18 cellular contexts compared by ENCODE assay signal in the genomic region with DNA sequence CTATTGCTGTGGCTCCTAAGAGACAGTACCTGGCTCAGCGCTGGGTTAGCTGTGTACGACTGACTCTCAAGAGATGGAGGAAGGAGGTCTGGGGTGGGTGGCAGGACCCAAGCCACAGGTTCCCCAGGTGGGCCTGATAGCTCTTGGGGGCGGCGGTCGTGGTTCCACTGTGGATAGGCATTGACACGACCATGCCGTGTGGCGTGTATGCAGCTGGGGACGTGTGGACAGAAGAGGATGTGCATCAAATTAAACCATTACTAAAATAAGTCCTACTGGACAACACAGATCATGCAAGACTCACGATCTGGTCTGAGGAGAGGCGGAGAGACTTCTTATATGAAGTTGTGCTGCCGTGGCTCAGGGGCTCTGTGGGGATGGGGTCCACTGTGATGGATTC.
DNase-seq lines count a peak whose midpoint lies in the region; ATAC-seq, FAIRE-seq and TF ChIP-seq lines count a peak whose summit lies in the region.
"Had no signal": no experiment of that assay in that cellular context is flagged by ENCODE, and none has a peak within 500 bp of the region (broad histone marks: within the 10 kb centered on the region; RNA-seq: fewer than 3 reads in every experiment).

No MANE protein-coding gene starts in this region.

- no peak overlapping the region for H3K9ac ChIP-seq in kidney (ENCODE audit: low read length in 2 of 2)

- TF ChIP-seq CTCF in kidney (IDR thresholded peaks at IDR 0.05; ENCODE audit: borderline replicate concordance, extremely low read depth, insufficient read depth) (no peak), testis (IDR thresholded peaks at IDR 0.05) (no peak)

- no peak overlapping the region for H3K4me3 Mint-ChIP-seq in activated naive CD8-positive, alpha-beta T cell treated with anti-CD3 and anti-CD28 coated beads for 36 hours

- 89 to 92% methylated on average over 12 of the region's 12 CpGs for WGBS in testis, 2 donors

- peak; percentile 21 for ATAC-seq in Right ventricle myocardium inferior
- no peak for ATAC-seq in HG03108 (IDR thresholded peaks at IDR 0.05; ENCODE audit: unreplicated experiment)

- H3K9me3 ChIP-seq in kidney (ENCODE audit: control insufficient read depth in 1 of 2, low read length in 2 of 2) = no peaks in the 10 kb centered on the region
- H3K9me3 ChIP-seq in testis = no peaks in the 10 kb centered on the region
- H3K9me3 ChIP-seq: BE2C, Caco-2 had no signal

- H3K36me3 ChIP-seq in kidney (ENCODE audit: control insufficient read depth in 1 of 2, insufficient read depth in 2 of 2, low read length in 2 of 2) (peaks cover 63 to 84% of the 10 kb centered on the region in 2 donors), testis (ENCODE audit: low read depth, missing control alignments) (no peaks in the 10 kb centered on the region)
- H3K36me3 ChIP-seq: BE2C had no signal

- H3K27ac ChIP-seq in kidney (ENCODE audit: low read depth in 2 of 2, low read length in 2 of 2) (no peak overlapping the region), testis (no peak overlapping the region)

- intact Hi-C loops in Right ventricle myocardium inferior (cut with DNase I) (no loop called here), cardiac septum (cut with DNase I) (no loop called here), kidney (cut with DNase I) (no loop called here), testis (cut with DNase I; ENCODE audit: low total_unique reads) (no loop called here)

- H3K4me3 ChIP-seq in kidney (ENCODE audit: low read length in 2 of 2) (no peak overlapping the region), testis (no peak overlapping the region)

- no peak for DNase-seq in Right ventricle myocardium inferior (ENCODE audit: missing footprints)
- DNase-seq in cardiac septum (ENCODE audit: low spot score) = no peak
- no peak for DNase-seq in activated naive CD8-positive, alpha-beta T cell treated with anti-CD3 and anti-CD28 coated beads for 36 hours
- peak; percentile 58 for DNase-seq in kidney
- DNase-seq in testis = peak; percentile 10
- no peak for DNase-seq in SIG-M5 treated with dmso at 0.1 percent for 504 hours (lab: John Stamatoyannopoulos, UW; ENCODE audit: unreplicated experiment)
- DNase-seq: BE2C, Caco-2, DMS 273 treated with DMSO at 0.1 percent for 48 hours, DMS79 treated with DMSO at 0.1 percent for 48 hours, H7, Kasumi-1, NCI-H187, NCI-H446, NCI-H526 treated with DMSO at 0.1 percent for 48 hours, OCI-M1 had no signal

- H3K27ac Mint-ChIP-seq in activated naive CD8-positive, alpha-beta T cell treated with anti-CD3 and anti-CD28 coated beads for 36 hours = peak overlapping the region; percentile 7

- no peak for TF ChIP-seq POLR2A in testis (IDR thresholded peaks at IDR 0.05)

- H3K4me1 ChIP-seq in kidney (ENCODE audit: control insufficient read depth in 1 of 2, insufficient read depth in 1 of 2, low read depth in 1 of 2, low read length in 2 of 2) (no peaks in the 10 kb centered on the region), testis (no peaks in the 10 kb centered on the region)
- H3K4me1 ChIP-seq: BE2C, Caco-2 had no signal

- H3K9me3 Mint-ChIP-seq in activated naive CD8-positive, alpha-beta T cell treated with anti-CD3 and anti-CD28 coated beads for 36 hours = no peaks in the 10 kb centered on the region

- peaks cover 29% of the 10 kb centered on the region for H3K36me3 Mint-ChIP-seq in activated naive CD8-positive, alpha-beta T cell treated with anti-CD3 and anti-CD28 coated beads for 36 hours

- H3K27me3 Mint-ChIP-seq in activated naive CD8-positive, alpha-beta T cell treated with anti-CD3 and anti-CD28 coated beads for 36 hours = no peaks in the 10 kb centered on the region

- H3K4me1 Mint-ChIP-seq in activated naive CD8-positive, alpha-beta T cell treated with anti-CD3 and anti-CD28 coated beads for 36 hours = no peaks in the 10 kb centered on the region

- FAIRE-seq in kidney (lab: Jason Lieb, UNC) = no peak
- FAIRE-seq: RCC 7860 had no signal

- H3K27me3 ChIP-seq in testis = no peaks in the 10 kb centered on the region
- H3K27me3 ChIP-seq: BE2C had no signal

Comparison
In these comparisons a context has a peak if more than half of its experiments do, and no peak if none do; other contexts are left out.
1. DNase-seq: peak in kidney (single experiment) and testis (single experiment); none in Right ventricle myocardium inferior (single experiment), cardiac septum (single experiment), activated naive CD8-positive, alpha-beta T cell treated with anti-CD3 and anti-CD28 coated beads for 36 hours (single experiment) and SIG-M5 treated with dmso at 0.1 percent for 504 hours (single experiment).